ENCODE assay signal across 1 cellular context in genomic region chr10:75040576-75040975, GRCh38.
TF ChIP-seq lines count a peak whose summit lies in the region.

No MANE protein-coding gene starts in this region.

TF ChIP-seq in SK-N-SH treated with all-trans-retinoic acid at 6 μM for 48 hours, 23 proteins besides CTCF, POLR2A, EP300 and RAD21 (continued from another document):
- TF ChIP-seq CREB5 (CRISPR knock-in tag; IDR thresholded peaks at IDR 0.05; ENCODE audit: low read depth): no peak
